In the genomic region with DNA sequence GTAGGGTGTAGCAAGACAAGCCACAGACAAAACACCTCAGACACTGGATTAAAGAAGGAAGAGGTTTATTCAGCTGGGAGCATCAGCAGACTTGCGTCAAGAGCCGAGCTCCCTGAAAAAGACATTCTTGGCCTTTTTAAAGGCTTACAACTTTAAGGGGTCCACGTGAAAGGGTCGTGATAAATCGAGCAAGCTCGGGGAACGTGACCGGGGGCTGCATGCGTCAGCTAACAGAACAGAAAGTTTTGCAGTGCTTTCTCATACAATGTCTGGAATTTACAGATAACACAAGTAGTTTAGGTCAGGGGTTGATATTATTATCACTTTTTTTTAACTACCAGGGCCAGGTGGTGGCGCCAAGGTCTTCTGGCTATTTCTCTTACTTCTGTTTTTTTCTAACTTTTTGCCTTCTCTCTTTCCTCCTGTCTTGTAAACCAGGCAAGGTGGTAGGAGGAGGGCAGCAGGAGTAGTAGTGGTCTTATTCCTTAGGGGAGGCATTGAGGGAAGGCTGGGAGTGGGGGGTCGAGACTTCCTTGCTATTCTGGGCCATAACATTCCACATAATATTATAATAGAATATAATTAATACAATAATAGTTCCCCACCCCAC, we compare ENCODE assay signal across 7 cellular contexts. TPM values are rescaled to one million over a fixed set of nuclear protein-coding genes. Genes with fewer than 3 reads are reported as not detected.
DNase-seq lines count a peak whose midpoint lies in the region; FAIRE-seq and TF ChIP-seq lines count a peak whose summit lies in the region.

No MANE protein-coding gene starts in this region.

- no peaks in the 10 kb centered on the region for H3K9me3 ChIP-seq in HEK293 (ENCODE audit: control insufficient read depth, insufficient read depth, low read depth, low read length)
- no peaks in the 10 kb centered on the region for H3K9me3 ChIP-seq in SJSA1 (replicated peaks)
- no peaks in the 10 kb centered on the region for H3K9me3 ChIP-seq in small intestine (ENCODE audit: control insufficient read depth, low read depth)

- CTCF ChIA-PET in HEK293 (lab: Yijun Ruan, JAX): interaction anchor here (0.8 to 1.9 kb wide), 7 partner anchors 12 to 199 kb away, joined by 3 to 7 read pairs (median 4); no protein-coding TSS in a partner anchor

- no peaks in the 10 kb centered on the region for H3K36me3 ChIP-seq in HEK293 (ENCODE audit: control insufficient read depth in 2 of 2, insufficient read depth in 1 of 2, low read length in 2 of 2)
- H3K36me3 ChIP-seq in SJSA1: peaks cover 20% of the 10 kb centered on the region
- no peaks in the 10 kb centered on the region for H3K36me3 ChIP-seq in small intestine (ENCODE audit: control insufficient read depth in 2 of 2, insufficient read depth in 2 of 2, low read length in 2 of 2)

- intact Hi-C loops in posterior vena cava (cut with DNase I): no loop called here

- no peak for TF ChIP-seq CTCF in HEK293 (tag by site-specific recombination; IDR thresholded peaks at IDR 0.05)
- TF ChIP-seq CTCF in fibroblast of pulmonary artery (IDR thresholded peaks at IDR 0.05; ENCODE audit: low read length, missing control alignments): peak; percentile 31

- POLR2A ChIA-PET in HEK293 (lab: Yijun Ruan, JAX): interaction anchor here (0.6 to 2.1 kb wide), 7 partner anchors 12 to 193 kb away, joined by 3 to 9 read pairs (median 4); a partner anchor contains a TSS

- no peaks in the 10 kb centered on the region for H3K4me1 ChIP-seq in HEK293 (ENCODE audit: control insufficient read depth, insufficient read depth, low read length)
- H3K4me1 ChIP-seq in SJSA1 (replicated peaks): peaks cover 56% of the 10 kb centered on the region
- peaks cover 0 to 2% of the 10 kb centered on the region in 2 donors for H3K4me1 ChIP-seq in small intestine (ENCODE audit: control insufficient read depth in 2 of 2, insufficient read depth in 1 of 2, low read depth in 1 of 2, low read length in 1 of 2)

- H3K4me3 ChIP-seq in HEK293 (ENCODE audit: low read depth, low read length) (no peak overlapping the region), SJSA1 (peak overlapping the region; percentile 43), fibroblast of pulmonary artery (replicated peaks; ENCODE audit: low read depth, low read length) (no peak overlapping the region), small intestine (ENCODE audit: low read depth in 1 of 2, low read length in 2 of 2) (no peak overlapping the region)

- peak in 1 of 2 experiments; percentile 74 for DNase-seq in SJSA1 (ENCODE audit: low read depth in 1 of 2, low spot score in 2 of 2)
- peak; percentile 51 for DNase-seq in fibroblast of pulmonary artery (ENCODE audit: low read depth)
- no peak for DNase-seq in small intestine
- no peak for DNase-seq in posterior vena cava (ENCODE audit: low spot score)
- DNase-seq in epidermal melanocyte (ENCODE audit: insufficient read length, low spot score): no peak
- DNase-seq in AG20443 (ENCODE audit: low spot score): no peak

- H3K27me3 ChIP-seq in SJSA1 (replicated peaks): no peaks in the 10 kb centered on the region
- H3K27me3 ChIP-seq in small intestine (ENCODE audit: control insufficient read depth in 2 of 2, insufficient read depth in 2 of 2, low read length in 2 of 2): no peaks in the 10 kb centered on the region

- H3K27ac ChIP-seq in HEK293 (ENCODE audit: extremely low read depth, low read depth, low read length): no peak overlapping the region
- peak overlapping the region; percentile 98 for H3K27ac ChIP-seq in SJSA1
- peak overlapping the region; percentile 97 for H3K27ac ChIP-seq in small intestine (ENCODE audit: low read depth in 1 of 2, low read length in 1 of 2)

- 26 to 46% (median 41%) methylated on average over 11 of the region's 11 CpGs for WGBS in small intestine, 3 donors

- no peak for FAIRE-seq in small intestine (lab: Jason Lieb, UNC)

TF ChIP-seq in HEK293, 187 proteins besides CTCF, POLR2A, EP300 and RAD21:
- TF ChIP-seq ZNF341 (tag by site-specific recombination; IDR thresholded peaks at IDR 0.05; ENCODE audit: low read depth) (no peak), PRDM1 (tag by site-specific recombination; IDR thresholded peaks at IDR 0.05) (0 out of 2 replicates have a peak, but pooled peaks have one; percentile 17), ZNF654 (tag by site-specific recombination; IDR thresholded peaks at IDR 0.05; ENCODE audit: low read depth) (peak; percentile 49)

RNA-seq across cellular contexts. Expression of a gene that starts 0.6 kb away (rescaled TPM):
- 52.3 and 59.8 TPM in 2 replicates for total RNA-seq in SJSA1 (2014; rRNA removed; shearing (Covaris generic))
- polyA plus RNA-seq in small intestine: 10 to 100 TPM; 14.4 to 25.1 (median 18.1) TPM
- total RNA-seq in posterior vena cava: 10 to 100 TPM; 11.2 to 15.0 TPM

RNA-seq across cellular contexts. Expression of a gene that starts 5.6 kb away (rescaled TPM):
- total RNA-seq in SJSA1 (2014; rRNA removed; shearing (Covaris generic)): 53.8 and 73.5 TPM in 2 replicates
- polyA plus RNA-seq in small intestine: 10 to 100 TPM; 37.9 to 82.1 (median 45.0) TPM
- total RNA-seq in posterior vena cava: 10 to 100 TPM; 15.9 to 28.5 TPM

RNA-seq across cellular contexts. Expression of a gene that starts 21.0 kb away (rescaled TPM):
- total RNA-seq in SJSA1 (2014; rRNA removed; shearing (Covaris generic)): 266 and 451 TPM in 2 replicates
- polyA plus RNA-seq in small intestine: 100 to 1,000 TPM; 203 to 290 (median 204) TPM
- total RNA-seq in posterior vena cava: 100 to 1,000 TPM in 1 of 2 donors, 10 to 100 TPM in 1; 95.3 to 101 TPM

RNA-seq across cellular contexts. Expression of a gene that starts 29.3 kb away (rescaled TPM):
- 124 and 155 TPM in 2 replicates for total RNA-seq in SJSA1 (2014; rRNA removed; shearing (Covaris generic))
- 100 to 1,000 TPM; 205 to 437 (median 365) TPM for polyA plus RNA-seq in small intestine
- total RNA-seq in posterior vena cava: 100 to 1,000 TPM in 1 of 2 donors, 10 to 100 TPM in 1; 80.8 to 105 TPM
